ENCODE assay signal across 8 cellular contexts in genomic region chr15:52294881-52295420, GRCh38. TPM values are rescaled to one million over a fixed set of nuclear protein-coding genes. Genes with fewer than 3 reads are reported as not detected.
A peak's percentile ranks its signal among the peaks of the same experiment; 100 is the strongest.
DNase-seq lines count a peak whose midpoint lies in the region; ATAC-seq and TF ChIP-seq lines count a peak whose summit lies in the region.

No MANE protein-coding gene starts in this region.

- H3K9me3 ChIP-seq in hepatocyte (ENCODE audit: low read depth) (no peaks in the 10 kb centered on the region), skeletal muscle satellite cell (replicated peaks; ENCODE audit: low read length) (no peaks in the 10 kb centered on the region)

- TF ChIP-seq POLR2A in GM18505 (IDR thresholded peaks at IDR 0.05; ENCODE audit: borderline replicate concordance, extremely low read depth, insufficient read depth, insufficient read length): no peak

- H3K4me1 ChIP-seq in hepatocyte (ENCODE audit: insufficient read depth) (peaks cover 6% of the 10 kb centered on the region), skeletal muscle satellite cell (ENCODE audit: control insufficient read depth, insufficient read depth, low read length) (peaks cover 12% of the 10 kb centered on the region)

- H2AFZ ChIP-seq in hepatocyte: peak overlapping the region; percentile 83

- H3K27ac Mint-ChIP-seq in WTC11: no peak overlapping the region
- H3K27ac Mint-ChIP-seq in activated CD4-positive, alpha-beta memory T cell treated with anti-CD3 and anti-CD28 coated beads for 36 hours: no peak overlapping the region

- no peaks in the 10 kb centered on the region for H3K36me3 ChIP-seq in hepatocyte (replicated peaks; ENCODE audit: insufficient read depth, low read depth)
- H3K36me3 ChIP-seq in skeletal muscle satellite cell (ENCODE audit: insufficient read depth, low read length): no peaks in the 10 kb centered on the region

- CTCF ChIA-PET in HEK293T (lab: Yijun Ruan, JAX): interaction anchor here (0.6 kb wide), 1 partner anchor 68 kb away, joined by 3 read pairs; no protein-coding TSS in a partner anchor
- CTCF ChIA-PET in WTC11 (lab: Charles Lee): interaction anchor here (0.6 to 2.1 kb wide), 7 partner anchors 33 to 385 kb away, joined by 3 to 8 read pairs (median 4); no protein-coding TSS in a partner anchor
- CTCF ChIA-PET in activated CD4-positive, alpha-beta memory T cell treated with anti-CD3 and anti-CD28 coated beads for 36 hours (lab: Charles Lee): no interaction called here

- H4K20me1 ChIP-seq in hepatocyte (ENCODE audit: insufficient read depth, poor library complexity, severe bottlenecking): no peaks in the 10 kb centered on the region

- intact Hi-C loops in activated CD4-positive, alpha-beta memory T cell treated with anti-CD3 and anti-CD28 coated beads for 36 hours (cut with micrococcal nuclease): no loop called here

- peaks cover 25% of the 10 kb centered on the region for H3K4me1 Mint-ChIP-seq in WTC11
- H3K4me1 Mint-ChIP-seq in activated CD4-positive, alpha-beta memory T cell treated with anti-CD3 and anti-CD28 coated beads for 36 hours (ENCODE audit: low read depth): peaks cover 6% of the 10 kb centered on the region

- peaks cover under 1% of the 10 kb centered on the region for H3K9me3 Mint-ChIP-seq in WTC11
- H3K9me3 Mint-ChIP-seq in activated CD4-positive, alpha-beta memory T cell treated with anti-CD3 and anti-CD28 coated beads for 36 hours: no peaks in the 10 kb centered on the region

- no peaks in the 10 kb centered on the region for H3K9me2 ChIP-seq in hepatocyte (replicated peaks; ENCODE audit: insufficient read depth)

- DNase-seq in HEK293T (ENCODE audit: extremely low spot score) (peak; percentile 15), WTC11 (ENCODE audit: low spot score) (no peak), hepatocyte (ENCODE audit: low spot score) (peak; percentile 22), AG08395 (ENCODE audit: low spot score) (no peak)
- DNase-seq in activated CD4-positive, alpha-beta memory T cell treated with anti-CD3 and anti-CD28 coated beads for 36 hours: no peak

- H3K27me3 ChIP-seq in hepatocyte (no peaks in the 10 kb centered on the region), skeletal muscle satellite cell (ENCODE audit: control insufficient read depth, insufficient read depth, low read length) (peaks cover 47% of the 10 kb centered on the region)

- peak overlapping the region; percentile 95 for H3K4me2 ChIP-seq in hepatocyte
- H3K4me2 ChIP-seq in skeletal muscle satellite cell (ENCODE audit: low read length): peak overlapping the region; percentile 87

- POLR2A ChIA-PET in HEK293T (lab: Yijun Ruan, JAX) (interaction anchor here (1.0 to 1.4 kb wide), 3 partner anchors 9 to 33 kb away, joined by 3 to 7 read pairs (median 6); no protein-coding TSS in a partner anchor), WTC11 (lab: Charles Lee) (interaction anchor here (0.5 to 1.4 kb wide), 5 partner anchors 33 to 155 kb away, joined by 3 to 6 read pairs (median 3); no protein-coding TSS in a partner anchor)
- POLR2A ChIA-PET in activated CD4-positive, alpha-beta memory T cell treated with anti-CD3 and anti-CD28 coated beads for 36 hours (lab: Charles Lee): no interaction called here

- 11% methylated on average over 22 of the region's 32 CpGs for WGBS in hepatocyte (ENCODE audit: low lambda C conversion rate, missing lambda C conversion rate)

- peaks cover 6% of the 10 kb centered on the region for H3K79me2 ChIP-seq in hepatocyte

- H3K27ac ChIP-seq in hepatocyte: peak overlapping the region; percentile 68

- TF ChIP-seq CTCF in WTC11 (IDR thresholded peaks at IDR 0.05) (no peak), hepatocyte (IDR thresholded peaks at IDR 0.05; ENCODE audit: poor library complexity) (no peak)

- no peaks in the 10 kb centered on the region for H3K27me3 Mint-ChIP-seq in WTC11 (ENCODE audit: low read depth)
- peaks cover 27% of the 10 kb centered on the region for H3K27me3 Mint-ChIP-seq in activated CD4-positive, alpha-beta memory T cell treated with anti-CD3 and anti-CD28 coated beads for 36 hours

- no peak overlapping the region for H3K9ac ChIP-seq in skeletal muscle satellite cell (ENCODE audit: low read depth, low read length)

- ATAC-seq in WTC11 (peak; percentile 29), GM18505 (IDR thresholded peaks at IDR 0.05; ENCODE audit: unreplicated experiment) (no peak), HG03280 (IDR thresholded peaks at IDR 0.05; ENCODE audit: unreplicated experiment) (no peak)

- peak overlapping the region; percentile 72 for H3K4me3 Mint-ChIP-seq in WTC11
- no peak overlapping the region for H3K4me3 Mint-ChIP-seq in activated CD4-positive, alpha-beta memory T cell treated with anti-CD3 and anti-CD28 coated beads for 36 hours

- peaks cover 12% of the 10 kb centered on the region for H3K36me3 Mint-ChIP-seq in WTC11
- H3K36me3 Mint-ChIP-seq in activated CD4-positive, alpha-beta memory T cell treated with anti-CD3 and anti-CD28 coated beads for 36 hours: no peaks in the 10 kb centered on the region

- H3K4me3 ChIP-seq in hepatocyte (peak overlapping the region; percentile 56), skeletal muscle satellite cell (ENCODE audit: low read length) (peak overlapping the region; percentile 67)

TF ChIP-seq in HEK293T, 16 proteins besides CTCF, POLR2A, EP300 and RAD21:
- no peak for TF ChIP-seq ARNT (IDR thresholded peaks at IDR 0.05)
- TF ChIP-seq ZNF384 (IDR thresholded peaks at IDR 0.05): no peak
- no peak for TF ChIP-seq BHLHE40 (IDR thresholded peaks at IDR 0.05; ENCODE audit: borderline replicate concordance)
- no peak for TF ChIP-seq HDGF (IDR thresholded peaks at IDR 0.05; ENCODE audit: borderline replicate concordance)
- no peak for TF ChIP-seq TARDBP (IDR thresholded peaks at IDR 0.05)
- no peak for TF ChIP-seq NFRKB (IDR thresholded peaks at IDR 0.05)
- no peak for TF ChIP-seq CTBP1 (IDR thresholded peaks at IDR 0.05; ENCODE audit: borderline replicate concordance)
- TF ChIP-seq SP1 (IDR thresholded peaks at IDR 0.05): no peak
- TF ChIP-seq L3MBTL2 (conservative IDR thresholded peaks at IDR 0.05): no peak
- TF ChIP-seq PKNOX1 (IDR thresholded peaks at IDR 0.05): no peak
- TF ChIP-seq FOXA1 (IDR thresholded peaks at IDR 0.05): no peak
- TF ChIP-seq SUZ12 (IDR thresholded peaks at IDR 0.05): no peak
- TF ChIP-seq ELF4 (IDR thresholded peaks at IDR 0.05): no peak
- no peak for TF ChIP-seq LEF1 (IDR thresholded peaks at IDR 0.05; ENCODE audit: borderline replicate concordance)

TF ChIP-seq in WTC11, 78 proteins besides CTCF, POLR2A, EP300 and RAD21:
- TF ChIP-seq ZNF532 (CRISPR knock-in tag; IDR thresholded peaks at IDR 0.05; ENCODE audit: borderline replicate concordance): no peak
- TF ChIP-seq ZBTB43 (CRISPR knock-in tag; IDR thresholded peaks at IDR 0.05): 0 out of 2 replicates have a peak, but pooled peaks have one; percentile 8
- 0 out of 2 replicates have a peak, but pooled peaks have one; percentile 7 for TF ChIP-seq MAX (CRISPR knock-in tag; IDR thresholded peaks at IDR 0.05)

RNA-seq across cellular contexts. Expression of gene MYO5C, which starts 0.7 kb away (rescaled TPM):
- total RNA-seq in WTC11 (2021) (22.5 to 25.3 TPM (median 22.9 TPM) in 3 replicates), hepatocyte (15.7 and 18.2 TPM in 2 replicates)
- 6.7 and 10.2 TPM in 2 replicates for polyA plus RNA-seq in hepatocyte
- under 0.01 and 1.3 TPM in 2 replicates for total RNA-seq in skeletal muscle satellite cell (2012; rRNA removed)
- under 1 TPM; 0.27 to 0.50 TPM for total RNA-seq in activated CD4-positive, alpha-beta memory T cell treated with anti-CD3 and anti-CD28 coated beads for 36 hours

Comparison
In these comparisons a context has a peak if more than half of its experiments do, and no peak if none do; other contexts are left out.
1. DNase-seq: peak in HEK293T (single experiment) and hepatocyte (single experiment); none in WTC11 (single experiment), AG08395 (single experiment) and activated CD4-positive, alpha-beta memory T cell treated with anti-CD3 and anti-CD28 coated beads for 36 hours (single experiment).
2. RNA of gene MYO5C, which starts 0.7 kb away (total RNA-seq): 22.5 to 25.3 TPM in WTC11 and 15.7 to 18.2 TPM in hepatocyte; 0.27 to 0.50 TPM in activated CD4-positive, alpha-beta memory T cell treated with anti-CD3 and anti-CD28 coated beads for 36 hours; every median in the first group is over 10 times any median in the second.